8 cellular contexts compared by ENCODE assay signal in genomic region chr3:56783644-56784451, GRCh38. TPM values are rescaled to one million over a fixed set of nuclear protein-coding genes. Genes with fewer than 3 reads are reported as not detected.
DNase-seq lines count a peak whose midpoint lies in the region; ATAC-seq and TF ChIP-seq lines count a peak whose summit lies in the region.

No MANE protein-coding gene starts in this region.

- peaks cover 5% of the 10 kb centered on the region for H3F3A ChIP-seq in PC-3 (ENCODE audit: low read length, unreplicated experiment)

- DNase-seq in AG10803 (ENCODE audit: low read depth) (peak; percentile 91), GM19240 (ENCODE audit: insufficient read length, low spot score) (peak; percentile 79), PC-3 (peak; percentile 97), cardiac septum (ENCODE audit: low spot score) (peak; percentile 81), posterior vena cava (ENCODE audit: low spot score) (no peak)
- DNase-seq in activated naive CD4-positive, alpha-beta T cell (lab: John Stamatoyannopoulos, UW), result peak in 3 of 4 experiments; percentile 7 to 55 (median 31)

- peak; percentile 97 for ATAC-seq in HG03432 (IDR thresholded peaks at IDR 0.05; ENCODE audit: unreplicated experiment)
- ATAC-seq in PC-3, result peak; percentile 95

- H3K4me3 ChIP-seq in AG10803 (ENCODE audit: low read length) (no peak overlapping the region), PC-3 (ENCODE audit: low read length) (no peak overlapping the region), skeletal muscle tissue (ENCODE audit: low read length in 3 of 3) (no peak overlapping the region)

- no peak overlapping the region for H2AFZ ChIP-seq in PC-3 (ENCODE audit: low read length)

- no peaks in the 10 kb centered on the region for H3K9me2 ChIP-seq in PC-3 (replicated peaks; ENCODE audit: low read length)

- H3K79me2 ChIP-seq in PC-3 (ENCODE audit: low read length), result no peaks in the 10 kb centered on the region

- H4K20me1 ChIP-seq in PC-3 (ENCODE audit: low read length), result peaks cover 15% of the 10 kb centered on the region; the same call in 1 of the 2 replicates

- H3K36me3 ChIP-seq in PC-3 (ENCODE audit: low read depth, low read length) (no peaks in the 10 kb centered on the region), skeletal muscle tissue (ENCODE audit: control insufficient read depth in 3 of 3, insufficient read depth in 3 of 3, low read length in 3 of 3) (no peaks in the 10 kb centered on the region)

- H3K9ac ChIP-seq in PC-3 (ENCODE audit: low read length) (no peak overlapping the region), skeletal muscle tissue (ENCODE audit: low read depth in 1 of 3, low read length in 3 of 3) (peak overlapping the region in 1 of 3 donors; percentile 33)

- H3K27me3 ChIP-seq in PC-3 (ENCODE audit: low read length), result no peaks in the 10 kb centered on the region
- no peaks in the 10 kb centered on the region for H3K27me3 ChIP-seq in skeletal muscle tissue (ENCODE audit: control insufficient read depth in 3 of 3, insufficient read depth in 3 of 3, low read length in 3 of 3)

- H3K4me1 ChIP-seq in PC-3 (ENCODE audit: insufficient read depth, low read length), result peaks cover 23% of the 10 kb centered on the region
- H3K4me1 ChIP-seq in skeletal muscle tissue (ENCODE audit: control insufficient read depth in 3 of 3, insufficient read depth in 3 of 3, low read length in 3 of 3), result peaks cover 51 to 53% (median 51%) of the 10 kb centered on the region in 3 donors

- H3K4me2 ChIP-seq in PC-3 (ENCODE audit: low read length), result peak overlapping the region; percentile 55

- no peaks in the 10 kb centered on the region for H3K9me3 ChIP-seq in PC-3 (ENCODE audit: low read length)
- H3K9me3 ChIP-seq in skeletal muscle tissue (ENCODE audit: control insufficient read depth in 3 of 3, low read length in 3 of 3), result no peaks in the 10 kb centered on the region

- no TSS peak for BruUV-seq in PC-3 (replicated peaks; lab: Mats Ljungman, UMichigan)

- H3K27ac ChIP-seq in PC-3 (ENCODE audit: low read length) (peak overlapping the region; percentile 35), skeletal muscle tissue (ENCODE audit: low read depth, low read length) (peak overlapping the region; percentile 33)

- intact Hi-C loops in PC-3 (cut with micrococcal nuclease) (loop anchor here (1.0 to 2.0 kb wide), 4 partner anchors 15 to 82 kb away; no protein-coding TSS in a partner anchor), cardiac septum (cut with DNase I) (no loop called here), posterior vena cava (cut with DNase I) (no loop called here)

- TF ChIP-seq CTCF in AG10803 (conservative IDR thresholded peaks at IDR 0.05; ENCODE audit: low read length), result no peak
- no peak for TF ChIP-seq CTCF in PC-3 (conservative IDR thresholded peaks at IDR 0.05; ENCODE audit: low read depth, low read length)

- POLR2A ChIA-PET in PC-3 (lab: Charles Lee; ENCODE audit: unreplicated experiment), result interaction anchor here (0.5 kb wide), 1 partner anchor 449 kb away, joined by 3 read pairs; no protein-coding TSS in a partner anchor

- CTCF ChIA-PET in PC-3 (lab: Charles Lee), result interaction anchor here (1.0 to 1.2 kb wide), 3 partner anchors 14 to 18 kb away, joined by 3 to 5 read pairs (median 4); partner anchors contain the start of gene ARHGEF3

RNA-seq across cellular contexts. Expression of gene ARHGEF3, which starts 17.9 kb away (rescaled TPM):
- total RNA-seq in PC-3 (2014; rRNA removed) (8.7 and 12.6 TPM in 2 replicates), cardiac septum (23.1 TPM), skeletal muscle tissue (32.9 TPM), posterior vena cava (10 to 100 TPM; 20.3 to 24.2 TPM)
